In the genomic region with DNA sequence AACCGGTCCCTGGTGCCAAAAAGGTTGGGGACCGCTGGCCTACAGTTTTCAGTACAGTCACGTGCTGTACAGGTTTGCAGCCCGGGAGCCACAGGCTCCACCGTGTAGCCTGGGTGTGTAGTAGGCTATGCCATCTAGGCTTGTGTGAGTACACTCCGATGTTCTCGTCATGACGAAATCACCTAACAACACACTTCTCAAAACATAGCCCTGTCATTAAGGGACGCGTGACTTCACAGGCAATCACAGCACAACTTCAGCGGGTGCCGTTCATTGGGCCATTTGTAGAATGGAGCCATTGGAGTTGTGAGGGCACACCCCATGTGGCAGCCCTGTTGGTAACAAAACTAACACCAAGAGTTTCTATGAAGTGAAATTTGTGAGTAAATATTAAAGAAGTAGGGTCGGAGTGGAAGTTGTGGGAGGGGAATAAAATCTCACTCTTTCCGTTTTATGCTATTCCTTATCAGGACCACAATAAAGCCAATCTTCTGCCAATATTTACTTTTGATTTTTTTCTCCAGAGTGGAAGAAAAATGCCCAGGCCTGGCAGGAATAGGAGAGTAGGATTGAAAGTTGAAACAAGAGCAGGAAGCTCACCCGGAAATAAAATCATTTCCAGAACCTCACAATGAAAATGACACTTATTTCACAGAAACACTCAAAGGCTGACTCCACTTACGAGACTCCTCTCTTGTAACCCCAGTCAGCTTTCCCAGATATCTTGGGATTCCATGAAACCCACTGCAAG, we compare ENCODE assay signal across 1 cellular context.
TF ChIP-seq lines count a peak whose summit lies in the region.

No MANE protein-coding gene starts in this region.

TF ChIP-seq in H1, 55 proteins besides CTCF, POLR2A, EP300 and RAD21:
- TF ChIP-seq SIN3A (conservative IDR thresholded peaks at IDR 0.05 in 1 of 2, IDR thresholded peaks at IDR 0.05 in 1 of 2; ENCODE audit: low read depth in 1 of 2, low read length in 2 of 2) (no peak), BCL11A (IDR thresholded peaks at IDR 0.05; ENCODE audit: low read depth in 2 of 2, low read length in 2 of 2) (no peak), ZNF274 (IDR thresholded peaks at IDR 0.05; ENCODE audit: borderline replicate concordance, extremely low read depth, low read length) (no peak), CHD1 (IDR thresholded peaks at IDR 0.05; ENCODE audit: low read depth, low read length) (no peak), ASH2L (IDR thresholded peaks at IDR 0.05; ENCODE audit: low read length) (no peak), HDAC2 (IDR thresholded peaks at IDR 0.05; ENCODE audit: borderline replicate concordance in 1 of 2, low read depth in 2 of 2, low read length in 2 of 2) (no peak), NRF1 (IDR thresholded peaks at IDR 0.05; ENCODE audit: low read depth, low read length) (no peak), KDM4A (IDR thresholded peaks at IDR 0.05; ENCODE audit: low read depth, low read length, severe bottlenecking) (no peak), PHF8 (conservative IDR thresholded peaks at IDR 0.05; ENCODE audit: low read depth, low read length) (no peak), TEAD4 (IDR thresholded peaks at IDR 0.05; ENCODE audit: low read depth, low read length) (no peak), SP4 (IDR thresholded peaks at IDR 0.05; ENCODE audit: low read length) (no peak), GTF2F1 (IDR thresholded peaks at IDR 0.05; ENCODE audit: borderline replicate concordance, low read depth, low read length) (no peak), YY1 (IDR thresholded peaks at IDR 0.05; ENCODE audit: low read depth, low read length) (no peak), TBP (IDR thresholded peaks at IDR 0.05; ENCODE audit: low read depth, low read length) (no peak), RFX5 (IDR thresholded peaks at IDR 0.05; ENCODE audit: borderline replicate concordance, low read depth, low read length) (no peak), SIRT6 (IDR thresholded peaks at IDR 0.05; ENCODE audit: low read length) (no peak)
- TF ChIP-seq, protein P1, sequence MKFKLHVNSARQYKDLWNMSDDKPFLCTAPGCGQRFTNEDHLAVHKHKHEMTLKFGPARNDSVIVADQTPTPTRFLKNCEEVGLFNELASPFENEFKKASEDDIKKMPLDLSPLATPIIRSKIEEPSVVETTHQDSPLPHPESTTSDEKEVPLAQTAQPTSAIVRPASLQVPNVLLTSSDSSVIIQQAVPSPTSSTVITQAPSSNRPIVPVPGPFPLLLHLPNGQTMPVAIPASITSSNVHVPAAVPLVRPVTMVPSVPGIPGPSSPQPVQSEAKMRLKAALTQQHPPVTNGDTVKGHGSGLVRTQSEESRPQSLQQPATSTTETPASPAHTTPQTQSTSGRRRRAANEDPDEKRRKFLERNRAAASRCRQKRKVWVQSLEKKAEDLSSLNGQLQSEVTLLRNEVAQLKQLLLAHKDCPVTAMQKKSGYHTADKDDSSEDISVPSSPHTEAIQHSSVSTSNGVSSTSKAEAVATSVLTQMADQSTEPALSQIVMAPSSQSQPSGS (IDR thresholded peaks at IDR 0.05; ENCODE audit: low read length): no peak
